27 cellular contexts compared by ENCODE assay signal in the genomic region with DNA sequence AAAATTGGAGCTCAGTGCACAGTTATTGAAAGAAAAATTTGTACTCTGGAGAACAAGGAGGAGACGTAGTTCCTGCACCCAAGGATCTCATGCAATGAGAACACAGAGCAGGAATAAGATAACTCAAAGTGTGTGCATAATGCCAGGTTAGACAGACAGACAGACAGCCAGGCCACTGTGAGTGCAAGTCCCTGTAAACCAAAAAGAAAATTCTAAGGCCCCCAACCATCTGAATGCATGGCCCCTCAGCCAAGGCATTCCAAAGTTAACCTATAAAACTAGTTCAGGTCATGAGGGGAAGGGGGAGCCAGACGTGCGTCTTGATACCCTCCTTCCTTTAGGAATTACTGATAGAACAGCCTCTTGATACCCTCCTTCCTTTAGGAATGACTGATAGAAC.
DNase-seq lines count a peak whose midpoint lies in the region; ATAC-seq and TF ChIP-seq lines count a peak whose summit lies in the region.
"Had no signal": no experiment of that assay in that cellular context is flagged by ENCODE, and none has a peak within 500 bp of the region (broad histone marks: within the 10 kb centered on the region; RNA-seq: fewer than 3 reads in every experiment).

No MANE protein-coding gene starts in this region.

- peak overlapping the region; percentile 89 for H3K27ac Mint-ChIP-seq in activated naive CD8-positive, alpha-beta T cell treated with anti-CD3 and anti-CD28 coated beads, Interleukin-2, amount 10 ng/mL, durations not matched to agents 7 days and 5 days
- peak overlapping the region; percentile 99 for H3K27ac Mint-ChIP-seq in stimulated activated naive B cell treated with anti-CD40 and anti-IgM and Interleukin-4, amounts not matched to agents 10 μg/mL and 1 μg/mL and 100 μg/mL, for 72 hours
- H3K27ac Mint-ChIP-seq: CD8-positive, alpha-beta T cell; WTC11 had no signal

- no peaks in the 10 kb centered on the region for H3K9me3 Mint-ChIP-seq in activated naive CD8-positive, alpha-beta T cell treated with anti-CD3 and anti-CD28 coated beads, Interleukin-2, amount 10 ng/mL, durations not matched to agents 7 days and 5 days
- H3K9me3 Mint-ChIP-seq in stimulated activated naive B cell treated with anti-CD40 and anti-IgM and Interleukin-4, amounts not matched to agents 10 μg/mL and 1 μg/mL and 100 μg/mL, for 72 hours: peaks cover 3 to 10% of the 10 kb centered on the region in 2 donors
- H3K9me3 Mint-ChIP-seq: activated naive CD4-positive, alpha-beta T cell treated with anti-CD3 and anti-CD28 coated beads, Interleukin-2, amount 50 U/mL, for 72 hours; CD8-positive, alpha-beta T cell had no signal

- 96 to 98% methylated on average over 3 of the region's 3 CpGs for WGBS in body of pancreas, 2 donors

- H3K36me3 Mint-ChIP-seq in activated naive CD8-positive, alpha-beta T cell treated with anti-CD3 and anti-CD28 coated beads, Interleukin-2, amount 10 ng/mL, durations not matched to agents 7 days and 5 days: peaks cover 5% of the 10 kb centered on the region
- peaks cover 47 to 64% of the 10 kb centered on the region in 2 donors for H3K36me3 Mint-ChIP-seq in stimulated activated naive B cell treated with anti-CD40 and anti-IgM and Interleukin-4, amounts not matched to agents 10 μg/mL and 1 μg/mL and 100 μg/mL, for 72 hours
- H3K36me3 Mint-ChIP-seq: activated naive CD4-positive, alpha-beta T cell treated with anti-CD3 and anti-CD28 coated beads, Interleukin-2, amount 50 U/mL, for 72 hours; CD8-positive, alpha-beta T cell; neural progenitor cell; WTC11 had no signal

- H3K9ac ChIP-seq in KMS-11: no peak overlapping the region
- H3K9ac ChIP-seq: neural progenitor cell had no signal

- H3K4me1 ChIP-seq in right atrium auricular region (no peaks in the 10 kb centered on the region), KMS-11 (ENCODE audit: low read depth, poor library complexity, severe bottlenecking) (peaks cover 80% of the 10 kb centered on the region), body of pancreas (peaks cover 16% of the 10 kb centered on the region)
- H3K4me1 ChIP-seq: ascending aorta, neural progenitor cell had no signal

- H3K4me3 ChIP-seq in right atrium auricular region: no peak overlapping the region
- H3K4me3 ChIP-seq in KMS-11 (IDR thresholded peaks at IDR 0.05; ENCODE audit: insufficient read depth, low read depth, low read length): no peak overlapping the region
- H3K4me3 ChIP-seq in body of pancreas: no peak overlapping the region
- H3K4me3 ChIP-seq: ascending aorta, neural progenitor cell, right lobe of liver, spleen, tibial nerve had no signal

- TF ChIP-seq POLR2A in body of pancreas (IDR thresholded peaks at IDR 0.05): no peak

- H3K27ac ChIP-seq in right atrium auricular region: no peak overlapping the region
- H3K27ac ChIP-seq in KMS-11: peak overlapping the region; percentile 15; the same call in 1 of the 2 replicates
- H3K27ac ChIP-seq in body of pancreas: no peak overlapping the region
- H3K27ac ChIP-seq: ascending aorta, epithelial cell of prostate, neural progenitor cell, tibial nerve had no signal

- H3K9me3 ChIP-seq in right atrium auricular region (no peaks in the 10 kb centered on the region), body of pancreas (no peaks in the 10 kb centered on the region)
- H3K9me3 ChIP-seq: ascending aorta, right lobe of liver, spleen, tibial nerve had no signal

- intact Hi-C loops in left ventricle myocardium superior (cut with micrococcal nuclease) (no loop called here), body of pancreas (cut with DNase I) (no loop called here)

- peaks cover 71% of the 10 kb centered on the region for H3K4me1 Mint-ChIP-seq in activated naive CD8-positive, alpha-beta T cell treated with anti-CD3 and anti-CD28 coated beads, Interleukin-2, amount 10 ng/mL, durations not matched to agents 7 days and 5 days
- peaks cover 76 to 83% of the 10 kb centered on the region in 2 donors for H3K4me1 Mint-ChIP-seq in stimulated activated naive B cell treated with anti-CD40 and anti-IgM and Interleukin-4, amounts not matched to agents 10 μg/mL and 1 μg/mL and 100 μg/mL, for 72 hours
- H3K4me1 Mint-ChIP-seq: neural progenitor cell had no signal

- no peaks in the 10 kb centered on the region for H4K20me1 ChIP-seq in KMS-11 (ENCODE audit: insufficient read depth)

- peak; percentile 4 for DNase-seq in right atrium auricular region (ENCODE audit: low spot score)
- no peak for DNase-seq in left ventricle myocardium superior
- DNase-seq in activated naive CD8-positive, alpha-beta T cell treated with anti-CD3 and anti-CD28 coated beads, Interleukin-2, amount 10 ng/mL, durations not matched to agents 7 days and 5 days: no peak
- no peak for DNase-seq in stimulated activated naive B cell treated with anti-CD40 and anti-IgM and Interleukin-4, amounts not matched to agents 10 μg/mL and 1 μg/mL and 100 μg/mL, for 72 hours
- no peak for DNase-seq in pons (ENCODE audit: low spot score)
- DNase-seq in body of pancreas: no peak
- DNase-seq: activated CD8-positive, alpha-beta memory T cell treated with anti-CD3 and anti-CD28 coated beads, Interleukin-2, amount 50 U/mL, for 48 hours; activated effector memory CD4-positive, alpha-beta T cell treated with Interleukin-2 at 50 U/mL for 16 hours; CD8-positive, alpha-beta T cell; cortex of kidney; effector memory CD4-positive, alpha-beta T cell; glutamatergic neuron; left colon; NCI-H146; NCI-H2107; NCI-H748 treated with DMSO at 0.1 percent for 48 hours; spleen; stimulated activated CD4-positive, alpha-beta T cell treated with anti-CD3 and anti-CD28 coated beads, Interleukin-2, amount 100 ng/mL, for 24 hours had no signal

- TF ChIP-seq CTCF in right atrium auricular region (IDR thresholded peaks at IDR 0.05) (no peak), KMS-11 (conservative IDR thresholded peaks at IDR 0.05; ENCODE audit: low read depth, low read length) (no peak), body of pancreas (IDR thresholded peaks at IDR 0.05) (no peak)

- no peaks in the 10 kb centered on the region for H3K27me3 Mint-ChIP-seq in activated naive CD8-positive, alpha-beta T cell treated with anti-CD3 and anti-CD28 coated beads, Interleukin-2, amount 10 ng/mL, durations not matched to agents 7 days and 5 days
- H3K27me3 Mint-ChIP-seq in stimulated activated naive B cell treated with anti-CD40 and anti-IgM and Interleukin-4, amounts not matched to agents 10 μg/mL and 1 μg/mL and 100 μg/mL, for 72 hours: no peaks in the 10 kb centered on the region

- POLR2A ChIA-PET in activated naive CD8-positive, alpha-beta T cell treated with anti-CD3 and anti-CD28 coated beads, Interleukin-2, amount 10 ng/mL, durations not matched to agents 7 days and 5 days (lab: Charles Lee): interaction anchor here (2.0 to 3.3 kb wide), 2 partner anchors 72 to 163 kb away, joined by 8 to 15 read pairs; a partner anchor contains a TSS

- peak overlapping the region; percentile 2 for H3K4me3 Mint-ChIP-seq in activated naive CD8-positive, alpha-beta T cell treated with anti-CD3 and anti-CD28 coated beads, Interleukin-2, amount 10 ng/mL, durations not matched to agents 7 days and 5 days
- peak overlapping the region; percentile 89 to 91 for H3K4me3 Mint-ChIP-seq in stimulated activated naive B cell treated with anti-CD40 and anti-IgM and Interleukin-4, amounts not matched to agents 10 μg/mL and 1 μg/mL and 100 μg/mL, for 72 hours
- H3K4me3 Mint-ChIP-seq: CD8-positive, alpha-beta T cell; neural progenitor cell; WTC11 had no signal

- H3K27me3 ChIP-seq in right atrium auricular region (no peaks in the 10 kb centered on the region), KMS-11 (ENCODE audit: insufficient read depth, low read depth) (no peaks in the 10 kb centered on the region), body of pancreas (no peaks in the 10 kb centered on the region)
- H3K27me3 ChIP-seq: ascending aorta, neural progenitor cell, right lobe of liver, spleen, tibial nerve had no signal

- no peak overlapping the region; the same call in 1 of the 2 replicates for H3K4me2 ChIP-seq in KMS-11
- H3K4me2 ChIP-seq: neural progenitor cell had no signal

- no peaks in the 10 kb centered on the region for H3K36me3 ChIP-seq in right atrium auricular region
- no peaks in the 10 kb centered on the region for H3K36me3 ChIP-seq in KMS-11 (ENCODE audit: insufficient read depth)
- no peaks in the 10 kb centered on the region for H3K36me3 ChIP-seq in body of pancreas (replicated peaks in 1 of 2; ENCODE audit: insufficient read depth in 1 of 2, low read depth in 2 of 2)
- H3K36me3 ChIP-seq: ascending aorta, neural progenitor cell, right lobe of liver, spleen, tibial nerve had no signal

- H3K79me2 ChIP-seq in KMS-11 (ENCODE audit: insufficient read depth, low read depth): no peaks in the 10 kb centered on the region

- H2AFZ ChIP-seq in KMS-11 (ENCODE audit: low read depth): no peak overlapping the region
- H2AFZ ChIP-seq: neural progenitor cell had no signal

- ATAC-seq in left ventricle myocardium superior: no peak
- ATAC-seq in activated naive CD8-positive, alpha-beta T cell treated with anti-CD3 and anti-CD28 coated beads, Interleukin-2, amount 10 ng/mL, durations not matched to agents 7 days and 5 days (ENCODE audit: low read depth): no peak
- no peak for ATAC-seq in stimulated activated naive B cell treated with anti-CD40 and anti-IgM and Interleukin-4, amounts not matched to agents 10 μg/mL and 1 μg/mL and 100 μg/mL, for 72 hours (replicated peaks)
- ATAC-seq in HG03439 (IDR thresholded peaks at IDR 0.05; ENCODE audit: unreplicated experiment): no peak
- no peak for ATAC-seq in body of pancreas
- ATAC-seq: activated naive CD4-positive, alpha-beta T cell treated with anti-CD3 and anti-CD28 coated beads, Interleukin-2, amount 50 U/mL, for 72 hours; CD8-positive, alpha-beta T cell; left colon; WTC11 had no signal
